In genomic region chr2:11705063-11705462, GRCh38 we compare ENCODE assay signal across 29 cellular contexts. TPM values are rescaled to one million over a fixed set of nuclear protein-coding genes. Genes with fewer than 3 reads are reported as not detected.
"Had no signal": no experiment of that assay in that cellular context is flagged by ENCODE, and none has a peak within 500 bp of the region (broad histone marks: within the 10 kb centered on the region; RNA-seq: fewer than 3 reads in every experiment).

No MANE protein-coding gene starts in this region.

- H3K9me3 Mint-ChIP-seq: activated naive CD4-positive, alpha-beta T cell treated with anti-CD3 and anti-CD28 coated beads, Interleukin-2, amount 50 U/mL, for 24 hours; activated T-helper 1 cell treated with anti-CD3 and anti-CD28 coated beads, Interleukin-12 subunit alpha, Interleukin-12 subunit beta, Interleukin-2, Interleukin-4 antibody, amounts not matched to agents 30 ng/mL and 10 ng/mL and 1 ng/mL, durations not matched to agents 14 hours and 24 hours and 36 hours; dendritic cell treated with granulocyte-macrophage colony-stimulating factor and Interleukin-4, amounts not matched to agents 40 ng/mL and 50 ng/mL, for 4 days; naive B cell had no signal

- H3K27ac Mint-ChIP-seq: activated CD8-positive, alpha-beta T cell treated with anti-CD3 and anti-CD28 coated beads, Interleukin-2, amount 10 ng/mL, durations not matched to agents 7 days and 5 days; activated naive CD4-positive, alpha-beta T cell treated with anti-CD3 and anti-CD28 coated beads, Interleukin-2, amount 50 U/mL, for 24 hours; activated T-helper 1 cell treated with anti-CD3 and anti-CD28 coated beads, Interleukin-12 subunit alpha, Interleukin-12 subunit beta, Interleukin-2, Interleukin-4 antibody, amounts not matched to agents 30 ng/mL and 10 ng/mL and 1 ng/mL, durations not matched to agents 14 hours and 24 hours and 36 hours; dendritic cell treated with granulocyte-macrophage colony-stimulating factor and Interleukin-4, amounts not matched to agents 40 ng/mL and 50 ng/mL, for 4 days; neural progenitor cell; stimulated activated naive B cell treated with anti-CD40 and anti-IgM and Interleukin-4, amounts not matched to agents 10 μg/mL and 1 μg/mL and 100 μg/mL, for 72 hours had no signal

- DNase-seq: activated CD4-positive, alpha-beta T cell treated with anti-CD3 and anti-CD28 coated beads for 1 hour; activated CD4-positive, alpha-beta T cell treated with anti-CD3 and anti-CD28 coated beads, Interleukin-2, amount 50 U/mL, for 1 hour; activated CD8-positive, alpha-beta T cell treated with anti-CD3 and anti-CD28 coated beads, Interleukin-2, amount 10 ng/mL, durations not matched to agents 7 days and 5 days; activated gamma-delta T cell; anterior cingulate cortex; effector CD4-positive, alpha-beta T cell; erythroblast; foreskin fibroblast; heart right ventricle; left colon; lower lobe of right lung; naive B cell; posterior cingulate gyrus; stimulated activated CD4-positive, alpha-beta T cell treated with anti-CD3 and anti-CD28 coated beads, Interleukin-15, amount 100 ng/mL, for 24 hours; stimulated activated CD8-positive, alpha-beta memory T cell treated with anti-CD3 and anti-CD28 coated beads, Interleukin-4, amount 100 ng/mL, for 48 hours; stimulated activated naive B cell treated with anti-CD40 and anti-IgM and Interleukin-4, amounts not matched to agents 10 μg/mL and 1 μg/mL and 100 μg/mL, for 72 hours; transverse colon had no signal

- H3K4me3 Mint-ChIP-seq: activated CD8-positive, alpha-beta T cell treated with anti-CD3 and anti-CD28 coated beads, Interleukin-2, amount 10 ng/mL, durations not matched to agents 7 days and 5 days; activated naive CD4-positive, alpha-beta T cell treated with anti-CD3 and anti-CD28 coated beads, Interleukin-2, amount 50 U/mL, for 24 hours; activated T-helper 1 cell treated with anti-CD3 and anti-CD28 coated beads, Interleukin-12 subunit alpha, Interleukin-12 subunit beta, Interleukin-2, Interleukin-4 antibody, amounts not matched to agents 30 ng/mL and 10 ng/mL and 1 ng/mL, durations not matched to agents 14 hours and 24 hours and 36 hours; brain; dendritic cell treated with granulocyte-macrophage colony-stimulating factor and Interleukin-4, amounts not matched to agents 40 ng/mL and 50 ng/mL, for 4 days; naive B cell; neural progenitor cell; stimulated activated naive B cell treated with anti-CD40 and anti-IgM and Interleukin-4, amounts not matched to agents 10 μg/mL and 1 μg/mL and 100 μg/mL, for 72 hours had no signal

- H3K27me3 Mint-ChIP-seq: activated naive CD4-positive, alpha-beta T cell treated with anti-CD3 and anti-CD28 coated beads, Interleukin-2, amount 50 U/mL, for 24 hours; dendritic cell treated with granulocyte-macrophage colony-stimulating factor and Interleukin-4, amounts not matched to agents 40 ng/mL and 50 ng/mL, for 4 days had no signal

- ATAC-seq: activated CD8-positive, alpha-beta T cell treated with anti-CD3 and anti-CD28 coated beads, Interleukin-2, amount 10 ng/mL, durations not matched to agents 7 days and 5 days; heart right ventricle; left colon; lower lobe of right lung; sciatic nerve; stimulated activated naive B cell treated with anti-CD40 and anti-IgM and Interleukin-4, amounts not matched to agents 10 μg/mL and 1 μg/mL and 100 μg/mL, for 72 hours had no signal

- H3K36me3 Mint-ChIP-seq: activated naive CD4-positive, alpha-beta T cell treated with anti-CD3 and anti-CD28 coated beads, Interleukin-2, amount 50 U/mL, for 24 hours; brain had no signal

- H3K4me1 Mint-ChIP-seq: naive B cell had no signal

RNA-seq across cellular contexts. Expression of gene NTSR2, which starts 35.1 kb away (rescaled TPM):
- total RNA-seq: activated CD8-positive, alpha-beta T cell treated with anti-CD3 and anti-CD28 coated beads, Interleukin-2, amount 10 ng/mL, durations not matched to agents 7 days and 5 days; activated T-helper 1 cell treated with anti-CD3 and anti-CD28 coated beads, Interleukin-12 subunit alpha, Interleukin-12 subunit beta, Interleukin-2, Interleukin-4 antibody, amounts not matched to agents 30 ng/mL and 10 ng/mL and 1 ng/mL, durations not matched to agents 14 hours and 24 hours and 36 hours; cardiac septum; chondrocyte; fibroblast of lung; left colon; lower lobe of right lung; mesenteric fat pad; mucosa of gallbladder; sciatic nerve; smooth muscle cell; transverse colon had no signal
